2 cellular contexts compared by ENCODE assay signal in genomic region chr10:69324583-69324982, GRCh38.
TF ChIP-seq lines count a peak whose summit lies in the region.

No MANE protein-coding gene starts in this region.

TF ChIP-seq in WTC11, 78 proteins besides CTCF, POLR2A, EP300 and RAD21 (continued from another document):
- TF ChIP-seq USF1 (CRISPR knock-in tag; IDR thresholded peaks at IDR 0.05) = no peak
- TF ChIP-seq ZNF425 (CRISPR knock-in tag; conservative IDR thresholded peaks at IDR 0.05) = no peak
- no peak for TF ChIP-seq AR (CRISPR knock-in tag; IDR thresholded peaks at IDR 0.05)
- TF ChIP-seq CREB1 (CRISPR knock-in tag; IDR thresholded peaks at IDR 0.05) = no peak
- TF ChIP-seq SMAD4 (CRISPR knock-in tag; IDR thresholded peaks at IDR 0.05) = no peak
- no peak for TF ChIP-seq MAX (CRISPR knock-in tag; IDR thresholded peaks at IDR 0.05)
- TF ChIP-seq OVOL2 (CRISPR knock-in tag; IDR thresholded peaks at IDR 0.05; ENCODE audit: borderline replicate concordance) = no peak
TF ChIP-seq in WTC11: peak in this region for 0.

TF ChIP-seq in SK-N-SH, 30 proteins besides CTCF, POLR2A, EP300 and RAD21 (continued from another document):
- TF ChIP-seq SMC3 (IDR thresholded peaks at IDR 0.05; ENCODE audit: low read depth, low read length) (no peak), MAX (IDR thresholded peaks at IDR 0.05; ENCODE audit: low read depth) (no peak), NRF1 (IDR thresholded peaks at IDR 0.05; ENCODE audit: low read depth, low read length) (no peak), ELF1 (IDR thresholded peaks at IDR 0.05) (no peak), REST (IDR thresholded peaks at IDR 0.05; ENCODE audit: low read depth, low read length) (no peak), TEAD4 (IDR thresholded peaks at IDR 0.05; ENCODE audit: borderline replicate concordance, insufficient read depth) (no peak), NFIC (IDR thresholded peaks at IDR 0.05; ENCODE audit: borderline replicate concordance) (no peak), TCF12 (IDR thresholded peaks at IDR 0.05) (no peak), MEF2A (IDR thresholded peaks at IDR 0.05; ENCODE audit: borderline replicate concordance, low read depth) (no peak), PBX3 (IDR thresholded peaks at IDR 0.05) (no peak), GATA2 (CRISPR knock-in tag; IDR thresholded peaks at IDR 0.05) (no peak), TAF1 (IDR thresholded peaks at IDR 0.05; ENCODE audit: borderline replicate concordance, low read depth, low read length) (no peak)
